ENCODE assay signal across 18 cellular contexts in genomic region chr2:190982263-190983034, GRCh38. TPM values are rescaled to one million over a fixed set of nuclear protein-coding genes. Genes with fewer than 3 reads are reported as not detected.
A peak's percentile ranks its signal among the peaks of the same experiment; 100 is the strongest.
DNase-seq lines count a peak whose midpoint lies in the region; ATAC-seq and TF ChIP-seq lines count a peak whose summit lies in the region.
"Had no signal": no experiment of that assay in that cellular context is flagged by ENCODE, and none has a peak within 500 bp of the region (broad histone marks: within the 10 kb centered on the region; RNA-seq: fewer than 3 reads in every experiment).

No MANE protein-coding gene starts in this region.

- no peak for TF ChIP-seq CTCF in progenitor cell of endocrine pancreas (IDR thresholded peaks at IDR 0.05; ENCODE audit: unreplicated experiment)

- H3K9me3 Mint-ChIP-seq in activated naive CD4-positive, alpha-beta T cell treated with anti-CD3 and anti-CD28 coated beads, Interleukin-2, amount 10 ng/mL, durations not matched to agents 7 days and 5 days = no peaks in the 10 kb centered on the region
- H3K9me3 Mint-ChIP-seq in activated T-helper 2 cell treated with anti-CD3 and anti-CD28 coated beads, Interferon-gamma antibody, Interleukin-2, Interleukin-4, amounts not matched to agents 10 μg/mL and 5 μg/mL and 100 μg/mL, durations not matched to agents 14 hours and 24 hours and 36 hours = no peaks in the 10 kb centered on the region
- no peaks in the 10 kb centered on the region for H3K9me3 Mint-ChIP-seq in progenitor cell of endocrine pancreas (ENCODE audit: low read depth)
- H3K9me3 Mint-ChIP-seq: stimulated activated naive B cell treated with anti-CD40 and anti-IgM and Interleukin-4, amounts not matched to agents 10 μg/mL and 1 μg/mL and 100 μg/mL, for 72 hours had no signal

- CTCF ChIA-PET in activated naive CD4-positive, alpha-beta T cell treated with anti-CD3 and anti-CD28 coated beads, Interleukin-2, amount 10 ng/mL, durations not matched to agents 7 days and 5 days (lab: Charles Lee) = interaction anchor here (1.1 to 1.8 kb wide), 3 partner anchors 19 to 35 kb away, joined by 3 to 4 read pairs (median 3); no protein-coding TSS in a partner anchor

- TF ChIP-seq POLR2A in GM19099 (IDR thresholded peaks at IDR 0.05; ENCODE audit: extremely low read depth, insufficient read length, low read depth) = peak; percentile 14

- peak overlapping the region; percentile 92 for H3K27ac Mint-ChIP-seq in activated naive CD4-positive, alpha-beta T cell treated with anti-CD3 and anti-CD28 coated beads, Interleukin-2, amount 10 ng/mL, durations not matched to agents 7 days and 5 days
- peak overlapping the region; percentile 81 for H3K27ac Mint-ChIP-seq in activated T-helper 2 cell treated with anti-CD3 and anti-CD28 coated beads, Interferon-gamma antibody, Interleukin-2, Interleukin-4, amounts not matched to agents 10 μg/mL and 5 μg/mL and 100 μg/mL, durations not matched to agents 14 hours and 24 hours and 36 hours
- H3K27ac Mint-ChIP-seq in progenitor cell of endocrine pancreas = peak overlapping the region; percentile 87

- intact Hi-C loops in activated T-helper 2 cell treated with anti-CD3 and anti-CD28 coated beads, Interferon-gamma antibody, Interleukin-2, Interleukin-4, amounts not matched to agents 10 μg/mL and 5 μg/mL and 100 μg/mL, durations not matched to agents 14 hours and 24 hours and 36 hours (cut with micrococcal nuclease) = no loop called here

- DNase-seq in activated naive CD4-positive, alpha-beta T cell treated with anti-CD3 and anti-CD28 coated beads, Interleukin-2, amount 10 ng/mL, durations not matched to agents 7 days and 5 days = no peak
- DNase-seq in activated naive CD4-positive, alpha-beta T cell treated with Interleukin-2 at 50 U/mL for 16 hours = no peak
- DNase-seq in activated T-helper 2 cell treated with anti-CD3 and anti-CD28 coated beads, Interferon-gamma antibody, Interleukin-2, Interleukin-4, amounts not matched to agents 10 μg/mL and 5 μg/mL and 100 μg/mL, durations not matched to agents 14 hours and 24 hours and 36 hours (ENCODE audit: low spot score) = no peak
- DNase-seq in progenitor cell of endocrine pancreas (ENCODE audit: low spot score, unreplicated experiment) = no peak
- DNase-seq in NCI-H524 treated with DMSO at 0.1 percent for 48 hours (lab: John Stamatoyannopoulos, UW) = no peak
- no peak for DNase-seq in DMS53 treated with DMSO at 0.1 percent for 48 hours (lab: John Stamatoyannopoulos, UW; ENCODE audit: unreplicated experiment)
- DNase-seq: adrenal gland; DND-41; HCEC 1CT; hippocampal formation; mammary epithelial cell; NCI-H1417 treated with DMSO at 0.1 percent for 48 hours; SIG-M5; sigmoid colon; stimulated activated naive B cell treated with anti-CD40 and anti-IgM and Interleukin-4, amounts not matched to agents 10 μg/mL and 1 μg/mL and 100 μg/mL, for 72 hours had no signal

- H3K4me1 Mint-ChIP-seq in activated naive CD4-positive, alpha-beta T cell treated with anti-CD3 and anti-CD28 coated beads, Interleukin-2, amount 10 ng/mL, durations not matched to agents 7 days and 5 days = peaks cover 91% of the 10 kb centered on the region
- H3K4me1 Mint-ChIP-seq in activated T-helper 2 cell treated with anti-CD3 and anti-CD28 coated beads, Interferon-gamma antibody, Interleukin-2, Interleukin-4, amounts not matched to agents 10 μg/mL and 5 μg/mL and 100 μg/mL, durations not matched to agents 14 hours and 24 hours and 36 hours (ENCODE audit: low read depth) = peaks cover 71% of the 10 kb centered on the region
- peaks cover 28% of the 10 kb centered on the region for H3K4me1 Mint-ChIP-seq in progenitor cell of endocrine pancreas (ENCODE audit: low read depth)

- no peaks in the 10 kb centered on the region for H3K27me3 Mint-ChIP-seq in activated naive CD4-positive, alpha-beta T cell treated with anti-CD3 and anti-CD28 coated beads, Interleukin-2, amount 10 ng/mL, durations not matched to agents 7 days and 5 days
- no peaks in the 10 kb centered on the region for H3K27me3 Mint-ChIP-seq in activated T-helper 2 cell treated with anti-CD3 and anti-CD28 coated beads, Interferon-gamma antibody, Interleukin-2, Interleukin-4, amounts not matched to agents 10 μg/mL and 5 μg/mL and 100 μg/mL, durations not matched to agents 14 hours and 24 hours and 36 hours (ENCODE audit: low read depth)
- no peaks in the 10 kb centered on the region for H3K27me3 Mint-ChIP-seq in progenitor cell of endocrine pancreas
- H3K27me3 Mint-ChIP-seq: stimulated activated naive B cell treated with anti-CD40 and anti-IgM and Interleukin-4, amounts not matched to agents 10 μg/mL and 1 μg/mL and 100 μg/mL, for 72 hours had no signal

- peaks cover 94% of the 10 kb centered on the region for H3K36me3 Mint-ChIP-seq in activated naive CD4-positive, alpha-beta T cell treated with anti-CD3 and anti-CD28 coated beads, Interleukin-2, amount 10 ng/mL, durations not matched to agents 7 days and 5 days
- H3K36me3 Mint-ChIP-seq in activated T-helper 2 cell treated with anti-CD3 and anti-CD28 coated beads, Interferon-gamma antibody, Interleukin-2, Interleukin-4, amounts not matched to agents 10 μg/mL and 5 μg/mL and 100 μg/mL, durations not matched to agents 14 hours and 24 hours and 36 hours (ENCODE audit: low read depth) = peaks cover 97% of the 10 kb centered on the region
- H3K36me3 Mint-ChIP-seq in progenitor cell of endocrine pancreas (ENCODE audit: insufficient read depth) = peaks cover 66% of the 10 kb centered on the region

- H3K4me3 Mint-ChIP-seq in activated naive CD4-positive, alpha-beta T cell treated with anti-CD3 and anti-CD28 coated beads, Interleukin-2, amount 10 ng/mL, durations not matched to agents 7 days and 5 days = no peak overlapping the region
- no peak overlapping the region for H3K4me3 Mint-ChIP-seq in activated T-helper 2 cell treated with anti-CD3 and anti-CD28 coated beads, Interferon-gamma antibody, Interleukin-2, Interleukin-4, amounts not matched to agents 10 μg/mL and 5 μg/mL and 100 μg/mL, durations not matched to agents 14 hours and 24 hours and 36 hours (ENCODE audit: low read depth)
- H3K4me3 Mint-ChIP-seq in progenitor cell of endocrine pancreas (ENCODE audit: low read depth) = no peak overlapping the region
- H3K4me3 Mint-ChIP-seq: nephron; stimulated activated naive B cell treated with anti-CD40 and anti-IgM and Interleukin-4, amounts not matched to agents 10 μg/mL and 1 μg/mL and 100 μg/mL, for 72 hours had no signal

- ATAC-seq in GM19324 (IDR thresholded peaks at IDR 0.05; ENCODE audit: low FRiP score, unreplicated experiment) = no peak

RNA-seq across cellular contexts. Expression of gene STAT1, which starts 31.5 kb away (rescaled TPM):
- total RNA-seq in activated T-helper 2 cell treated with anti-CD3 and anti-CD28 coated beads, Interferon-gamma antibody, Interleukin-2, Interleukin-4, amounts not matched to agents 10 μg/mL and 5 μg/mL and 100 μg/mL, durations not matched to agents 14 hours and 24 hours and 36 hours = 135 and 139 TPM in 2 replicates
- 264 and 274 TPM in 2 replicates for total RNA-seq in progenitor cell of endocrine pancreas
